In genomic region chr4:167629272-167629671, GRCh38 we compare ENCODE assay signal across 17 cellular contexts.
"Had no signal": no experiment of that assay in that cellular context is flagged by ENCODE, and none has a peak within 500 bp of the region (broad histone marks: within the 10 kb centered on the region; RNA-seq: fewer than 3 reads in every experiment).

No MANE protein-coding gene starts in this region.

- H3K36me3 ChIP-seq: stomach, suprapubic skin, thoracic aorta, thyroid gland, tibial artery, tibial nerve, transverse colon, upper lobe of left lung, upper lobe of right lung, uterus, vagina had no signal

- H3K4me3 ChIP-seq: stomach, suprapubic skin, testis, thoracic aorta, thyroid gland, tibial artery, tibial nerve, transverse colon, upper lobe of left lung, upper lobe of right lung, uterus, vagina had no signal

- ATAC-seq: stimulated activated effector memory CD8-positive, alpha-beta T cell treated with anti-CD3 and anti-CD28 coated beads, Interleukin-12 subunit alpha, Interleukin-12 subunit beta, amount 100 ng/mL, for 72 hours; stimulated activated memory B cell treated with anti-CD40 and anti-IgM and Interleukin-4, amounts not matched to agents 10 μg/mL and 1 μg/mL and 100 μg/mL, for 72 hours; stimulated activated naive B cell treated with anti-CD40 and anti-IgM and Interleukin-4, amounts not matched to agents 10 μg/mL and 1 μg/mL and 100 μg/mL, for 72 hours; stimulated activated naive CD8-positive, alpha-beta T cell treated with anti-CD3 and anti-CD28 coated beads, Interleukin-15, amount 100 ng/mL, for 72 hours; stimulated activated naive CD8-positive, alpha-beta T cell treated with anti-CD3 and anti-CD28 coated beads, Interleukin-15, Interleukin-2, amounts not matched to agents 100 U/mL and 50 U/mL, for 24 hours; upper lobe of right lung had no signal

- H3K9me3 ChIP-seq: stomach, suprapubic skin, testis, thoracic aorta, thyroid gland, tibial artery, tibial nerve, transverse colon, upper lobe of left lung, upper lobe of right lung, uterus, vagina had no signal

- H3K27me3 ChIP-seq: stomach, suprapubic skin, testis, thyroid gland, tibial artery, tibial nerve, transverse colon, upper lobe of left lung, upper lobe of right lung, uterus, vagina had no signal

- H3K27ac ChIP-seq: stomach, suprapubic skin, testis, thoracic aorta, thyroid gland, tibial artery, tibial nerve, transverse colon, upper lobe of left lung, upper lobe of right lung, uterus, vagina had no signal
